1 cellular context compared by ENCODE assay signal in the genomic region with DNA sequence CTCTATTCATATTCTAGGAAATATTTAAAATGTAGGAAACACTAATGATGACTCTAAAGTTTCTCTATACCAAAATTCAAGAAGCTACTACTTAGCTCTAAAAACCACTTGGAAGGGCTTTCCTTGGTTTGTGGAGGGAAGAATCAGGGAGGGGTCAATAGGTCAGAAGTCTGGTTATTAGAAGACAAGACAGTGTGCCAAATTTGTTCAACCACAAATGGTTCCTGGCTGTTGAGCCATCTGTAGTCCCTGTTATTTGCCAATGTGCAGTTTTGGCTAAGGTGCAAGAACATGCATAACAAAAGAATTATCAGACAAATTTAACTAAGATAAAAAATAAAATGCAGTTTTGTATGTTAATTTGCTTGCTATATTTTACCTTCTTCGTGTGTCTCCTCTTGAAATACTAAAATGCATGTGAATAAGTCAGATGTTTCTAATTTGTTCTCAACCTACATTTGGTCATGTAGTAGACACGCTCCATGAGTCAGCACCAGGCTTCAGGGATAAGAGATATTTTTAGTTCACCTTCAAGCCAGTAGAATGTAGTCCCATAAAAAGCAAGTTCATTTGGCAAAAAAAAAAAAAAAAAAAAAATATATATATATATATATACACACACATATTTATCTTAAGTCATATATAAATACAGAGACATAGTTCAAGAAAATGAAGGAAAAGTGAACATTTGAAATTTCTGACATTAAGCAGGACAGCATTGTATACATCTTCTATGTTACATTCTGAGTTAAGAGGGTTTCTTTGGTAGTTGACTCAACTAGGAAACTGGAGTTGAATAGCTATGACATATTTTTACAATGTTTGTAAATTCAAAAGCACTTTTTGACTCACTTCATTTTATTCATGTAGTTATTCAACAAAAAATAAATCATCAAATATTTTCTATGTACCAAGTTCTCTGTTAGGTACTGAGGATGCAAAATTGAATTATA.
TF ChIP-seq lines count a peak whose summit lies in the region.

No MANE protein-coding gene starts in this region.

TF ChIP-seq in SK-N-SH, 30 proteins besides CTCF, POLR2A, EP300 and RAD21 (continued from another document):
- TF ChIP-seq, protein P1, sequence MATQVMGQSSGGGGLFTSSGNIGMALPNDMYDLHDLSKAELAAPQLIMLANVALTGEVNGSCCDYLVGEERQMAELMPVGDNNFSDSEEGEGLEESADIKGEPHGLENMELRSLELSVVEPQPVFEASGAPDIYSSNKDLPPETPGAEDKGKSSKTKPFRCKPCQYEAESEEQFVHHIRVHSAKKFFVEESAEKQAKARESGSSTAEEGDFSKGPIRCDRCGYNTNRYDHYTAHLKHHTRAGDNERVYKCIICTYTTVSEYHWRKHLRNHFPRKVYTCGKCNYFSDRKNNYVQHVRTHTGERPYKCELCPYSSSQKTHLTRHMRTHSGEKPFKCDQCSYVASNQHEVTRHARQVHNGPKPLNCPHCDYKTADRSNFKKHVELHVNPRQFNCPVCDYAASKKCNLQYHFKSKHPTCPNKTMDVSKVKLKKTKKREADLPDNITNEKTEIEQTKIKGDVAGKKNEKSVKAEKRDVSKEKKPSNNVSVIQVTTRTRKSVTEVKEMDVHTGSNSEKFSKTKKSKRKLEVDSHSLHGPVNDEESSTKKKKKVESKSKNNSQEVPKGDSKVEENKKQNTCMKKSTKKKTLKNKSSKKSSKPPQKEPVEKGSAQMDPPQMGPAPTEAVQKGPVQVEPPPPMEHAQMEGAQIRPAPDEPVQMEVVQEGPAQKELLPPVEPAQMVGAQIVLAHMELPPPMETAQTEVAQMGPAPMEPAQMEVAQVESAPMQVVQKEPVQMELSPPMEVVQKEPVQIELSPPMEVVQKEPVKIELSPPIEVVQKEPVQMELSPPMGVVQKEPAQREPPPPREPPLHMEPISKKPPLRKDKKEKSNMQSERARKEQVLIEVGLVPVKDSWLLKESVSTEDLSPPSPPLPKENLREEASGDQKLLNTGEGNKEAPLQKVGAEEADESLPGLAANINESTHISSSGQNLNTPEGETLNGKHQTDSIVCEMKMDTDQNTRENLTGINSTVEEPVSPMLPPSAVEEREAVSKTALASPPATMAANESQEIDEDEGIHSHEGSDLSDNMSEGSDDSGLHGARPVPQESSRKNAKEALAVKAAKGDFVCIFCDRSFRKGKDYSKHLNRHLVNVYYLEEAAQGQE (IDR thresholded peaks at IDR 0.05; ENCODE audit: low read depth, low read length): no peak
- no peak for TF ChIP-seq GABPA (IDR thresholded peaks at IDR 0.05; ENCODE audit: low read depth)
- no peak for TF ChIP-seq CHD2 (IDR thresholded peaks at IDR 0.05; ENCODE audit: low read length, partially characterized antibody)
- no peak for TF ChIP-seq SMC3 (IDR thresholded peaks at IDR 0.05; ENCODE audit: low read depth, low read length)
- peak; percentile 19; the same call in 1 of the 2 replicates for TF ChIP-seq NFIC (IDR thresholded peaks at IDR 0.05; ENCODE audit: borderline replicate concordance)
- no peak for TF ChIP-seq JUND (IDR thresholded peaks at IDR 0.05)
- no peak for TF ChIP-seq ELF1 (IDR thresholded peaks at IDR 0.05)
- TF ChIP-seq GATA2 (CRISPR knock-in tag; IDR thresholded peaks at IDR 0.05): no peak
- TF ChIP-seq ZBTB33 (IDR thresholded peaks at IDR 0.05; ENCODE audit: borderline replicate concordance, low read depth): no peak
- TF ChIP-seq RXRA (IDR thresholded peaks at IDR 0.05; ENCODE audit: borderline replicate concordance, low read depth): no peak
- TF ChIP-seq, protein P2, sequence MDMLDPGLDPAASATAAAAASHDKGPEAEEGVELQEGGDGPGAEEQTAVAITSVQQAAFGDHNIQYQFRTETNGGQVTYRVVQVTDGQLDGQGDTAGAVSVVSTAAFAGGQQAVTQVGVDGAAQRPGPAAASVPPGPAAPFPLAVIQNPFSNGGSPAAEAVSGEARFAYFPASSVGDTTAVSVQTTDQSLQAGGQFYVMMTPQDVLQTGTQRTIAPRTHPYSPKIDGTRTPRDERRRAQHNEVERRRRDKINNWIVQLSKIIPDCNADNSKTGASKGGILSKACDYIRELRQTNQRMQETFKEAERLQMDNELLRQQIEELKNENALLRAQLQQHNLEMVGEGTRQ (IDR thresholded peaks at IDR 0.05; ENCODE audit: borderline replicate concordance, low read depth, low read length): no peak
- TF ChIP-seq, protein P3, sequence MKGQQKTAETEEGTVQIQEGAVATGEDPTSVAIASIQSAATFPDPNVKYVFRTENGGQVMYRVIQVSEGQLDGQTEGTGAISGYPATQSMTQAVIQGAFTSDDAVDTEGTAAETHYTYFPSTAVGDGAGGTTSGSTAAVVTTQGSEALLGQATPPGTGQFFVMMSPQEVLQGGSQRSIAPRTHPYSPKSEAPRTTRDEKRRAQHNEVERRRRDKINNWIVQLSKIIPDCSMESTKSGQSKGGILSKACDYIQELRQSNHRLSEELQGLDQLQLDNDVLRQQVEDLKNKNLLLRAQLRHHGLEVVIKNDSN (IDR thresholded peaks at IDR 0.05; ENCODE audit: borderline replicate concordance, low read depth): no peak
- no peak for TF ChIP-seq YY1 (IDR thresholded peaks at IDR 0.05; ENCODE audit: low read depth)
- TF ChIP-seq FOSL2 (IDR thresholded peaks at IDR 0.05; ENCODE audit: borderline replicate concordance, low read depth): no peak; the same call in 1 of the 2 replicates
- TF ChIP-seq FOXM1 (IDR thresholded peaks at IDR 0.05; ENCODE audit: low read depth): no peak
- no peak for TF ChIP-seq POLR2AphosphoS5 (IDR thresholded peaks at IDR 0.05; ENCODE audit: low read depth, low read length)
- no peak for TF ChIP-seq TAF1 (IDR thresholded peaks at IDR 0.05; ENCODE audit: borderline replicate concordance, low read depth, low read length)
- no peak for TF ChIP-seq RCOR1 (IDR thresholded peaks at IDR 0.05; ENCODE audit: low read length)
- TF ChIP-seq TCF12 (IDR thresholded peaks at IDR 0.05): peak; percentile 55
- TF ChIP-seq MEF2A (IDR thresholded peaks at IDR 0.05; ENCODE audit: borderline replicate concordance, low read depth): peak; percentile 19; the same call in 1 of the 2 replicates
TF ChIP-seq in SK-N-SH: peak in this region for 3.
